ENCODE assay signal across 13 cellular contexts in the genomic region with DNA sequence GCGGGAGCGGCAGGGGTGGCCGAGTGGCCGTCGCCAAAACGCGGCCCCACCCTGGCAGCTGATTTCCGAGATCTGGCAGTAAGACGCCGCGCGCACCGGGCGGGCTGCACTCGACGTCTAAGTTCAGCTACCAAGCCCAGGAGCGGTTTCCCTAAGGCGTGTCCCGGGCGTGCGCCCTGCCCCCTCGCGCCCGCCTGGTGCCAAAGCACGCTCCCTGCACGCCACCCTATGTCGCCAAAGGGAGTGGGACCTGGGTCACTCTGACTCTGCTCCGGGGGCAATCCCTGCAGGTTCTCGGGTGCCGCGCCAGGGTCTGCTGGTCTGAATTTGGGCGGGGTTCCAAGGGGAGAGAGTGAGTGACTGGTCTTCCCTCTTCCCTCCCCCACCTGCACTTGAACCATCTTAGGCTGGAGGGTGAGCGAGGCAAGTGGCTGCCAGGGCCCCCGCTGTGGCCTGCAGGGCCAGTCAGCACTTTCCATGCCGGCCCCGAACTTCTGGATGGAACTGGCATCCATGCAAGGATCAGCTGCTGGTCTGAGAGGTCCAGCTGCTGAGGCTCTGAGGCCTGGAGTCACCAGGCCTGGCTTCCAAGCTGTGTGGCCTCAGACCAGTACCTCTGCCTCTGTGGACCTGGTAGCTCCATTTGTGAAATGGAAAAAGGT. TPM values are rescaled to one million over a fixed set of nuclear protein-coding genes. Genes with fewer than 3 reads are reported as not detected.
DNase-seq lines count a peak whose midpoint lies in the region; ATAC-seq, FAIRE-seq and TF ChIP-seq lines count a peak whose summit lies in the region.
"Had no signal": no experiment of that assay in that cellular context is flagged by ENCODE, and none has a peak within 500 bp of the region (broad histone marks: within the 10 kb centered on the region; RNA-seq: fewer than 3 reads in every experiment).

A gene with protein sequence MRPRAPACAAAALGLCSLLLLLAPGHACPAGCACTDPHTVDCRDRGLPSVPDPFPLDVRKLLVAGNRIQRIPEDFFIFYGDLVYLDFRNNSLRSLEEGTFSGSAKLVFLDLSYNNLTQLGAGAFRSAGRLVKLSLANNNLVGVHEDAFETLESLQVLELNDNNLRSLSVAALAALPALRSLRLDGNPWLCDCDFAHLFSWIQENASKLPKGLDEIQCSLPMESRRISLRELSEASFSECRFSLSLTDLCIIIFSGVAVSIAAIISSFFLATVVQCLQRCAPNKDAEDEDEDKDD (minus strand): TSS at position 119 of the 662 bp plus-strand sequence. CDS start 410 bp downstream, outside the sequence.

- dilution Hi-C loops in IMR-90 (cut with HindIII; ENCODE audit: low sequenced_read_pairs, unreplicated experiment) = no loop called here

- no peaks in the 10 kb centered on the region for H3K36me3 Mint-ChIP-seq in endodermal cell (ENCODE audit: low read depth)

- peak; percentile 43 for DNase-seq in ELF-1 (ENCODE audit: low read depth, low spot score)
- no peak for DNase-seq in IMR-90
- peak; percentile 83 for DNase-seq in endodermal cell
- no peak for DNase-seq in SKM-1 (lab: John Stamatoyannopoulos, UW; ENCODE audit: unreplicated experiment)
- no peak for DNase-seq in GM12891 (ENCODE audit: insufficient read length, low spot score)
- DNase-seq in tibial nerve (ENCODE audit: low spot score in 2 of 2) = no peak
- DNase-seq: NCI-H1694 had no signal

- TF ChIP-seq EP300 in neural cell (conservative IDR thresholded peaks at IDR 0.05; ENCODE audit: poor library complexity, severe bottlenecking) = no peak
- no peak for TF ChIP-seq EP300 in tibial nerve (IDR thresholded peaks at IDR 0.05)

- POLR2A ChIA-PET in IMR-90 (lab: Charles Lee; ENCODE audit: unreplicated experiment) = no interaction called here

- peaks cover 97% of the 10 kb centered on the region for H3K27me3 Mint-ChIP-seq in endodermal cell (ENCODE audit: insufficient read depth)

- H3K4me3 Mint-ChIP-seq in endodermal cell = peak within 1 kb of the TSS; percentile 55

- BruUV-seq in IMR-90 (replicated peaks; lab: Mats Ljungman, UMichigan) = no TSS peak

- peaks cover under 1% of the 10 kb centered on the region for H3K9me3 Mint-ChIP-seq in endodermal cell

- H3K36me3 ChIP-seq in IMR-90 (ENCODE audit: control insufficient read depth, insufficient read depth, low read length) = no peaks in the 10 kb centered on the region
- H3K36me3 ChIP-seq in endodermal cell (ENCODE audit: control insufficient read depth, insufficient read depth, low read length) = no peaks in the 10 kb centered on the region
- H3K36me3 ChIP-seq in neural cell (ENCODE audit: insufficient read depth, low read length) = no peaks in the 10 kb centered on the region
- H3K36me3 ChIP-seq in tibial nerve = no peaks in the 10 kb centered on the region

- H2AFZ ChIP-seq in IMR-90 (replicated peaks; ENCODE audit: low read length, poor library complexity) (peak within 1 kb of the TSS; percentile 14), neural cell (ENCODE audit: low read depth, low read length) (no peak within 1 kb of the TSS)

- ATAC-seq in IMR-90 (ENCODE audit: low read depth) (no peak), GM19455 (IDR thresholded peaks at IDR 0.05; ENCODE audit: unreplicated experiment) (no peak)
- ATAC-seq: stimulated activated naive CD8-positive, alpha-beta T cell treated with anti-CD3 and anti-CD28 coated beads, Interleukin-15, amount 100 ng/mL, for 72 hours had no signal

- H3K27me3 ChIP-seq in IMR-90 (ENCODE audit: control insufficient read depth, insufficient read depth, low read length) (no peaks in the 10 kb centered on the region; the same call in 1 of the 2 replicates), endodermal cell (ENCODE audit: control insufficient read depth, insufficient read depth, low read length, poor library complexity, severe bottlenecking) (peaks cover 98% of the 10 kb centered on the region), neural cell (ENCODE audit: insufficient read depth, low read depth, low read length) (peaks cover 85% of the 10 kb centered on the region), tibial nerve (peaks cover 0 to 75% of the 10 kb centered on the region in 2 donors)

- no peaks in the 10 kb centered on the region for H3K9me2 ChIP-seq in neural cell (ENCODE audit: insufficient read depth, low read length)

- no peak for FAIRE-seq in GM12891 (lab: Jason Lieb, UNC)
- FAIRE-seq: astrocyte had no signal

- no peak for TF ChIP-seq RAD21 in IMR-90 (IDR thresholded peaks at IDR 0.05; ENCODE audit: low read length)
- TF ChIP-seq RAD21 in neural cell (conservative IDR thresholded peaks at IDR 0.05) = no peak

- TF ChIP-seq POLR2A in IMR-90 (IDR thresholded peaks at IDR 0.05; ENCODE audit: low read depth, low read length) = no peak
- no peak for TF ChIP-seq POLR2A in GM12891 (IDR thresholded peaks at IDR 0.05; ENCODE audit: low read depth, low read length)
- no peak for TF ChIP-seq POLR2A in tibial nerve (IDR thresholded peaks at IDR 0.05)

- no peak within 1 kb of the TSS for H3K4me3 ChIP-seq in IMR-90 (ENCODE audit: insufficient read depth, low read depth, low read length)
- peak within 1 kb of the TSS; percentile 65 for H3K4me3 ChIP-seq in endodermal cell (ENCODE audit: low read length)
- H3K4me3 ChIP-seq in neural cell (ENCODE audit: low read length) = peak within 1 kb of the TSS; percentile 67
- H3K4me3 ChIP-seq in tibial nerve = peak within 1 kb of the TSS in 1 of 4 donors; percentile 37

- H3K14ac ChIP-seq in IMR-90 (replicated peaks; ENCODE audit: low read depth, low read length) = no peak within 1 kb of the TSS

- no peak within 1 kb of the TSS for H4K5ac ChIP-seq in IMR-90 (ENCODE audit: low read depth, low read length)

- H4K91ac ChIP-seq in IMR-90 (ENCODE audit: insufficient read depth, low read depth, low read length) = no peak within 1 kb of the TSS

- H3K79me2 ChIP-seq in neural cell (replicated peaks; ENCODE audit: insufficient read depth, low read length) = no peaks in the 10 kb centered on the region

- in situ Hi-C loops in IMR-90 (cut with MboI; ENCODE audit: low sequenced_read_pairs) = no loop called here

- no peak within 1 kb of the TSS for H2BK20ac ChIP-seq in IMR-90 (ENCODE audit: low read depth, low read length)

- H2AK9ac ChIP-seq in IMR-90 (replicated peaks; ENCODE audit: low read depth, low read length, poor library complexity) = no peak within 1 kb of the TSS

- H3K56ac ChIP-seq in IMR-90 (ENCODE audit: extremely low read depth, insufficient read depth, low read length) = no peak within 1 kb of the TSS

- H3K4me1 ChIP-seq in IMR-90 (ENCODE audit: control insufficient read depth, insufficient read depth, low read length) (no peaks in the 10 kb centered on the region), endodermal cell (ENCODE audit: control insufficient read depth, insufficient read depth, low read length) (no peaks in the 10 kb centered on the region), tibial nerve (peaks cover 0 to 17% (median 0%) of the 10 kb centered on the region in 4 donors)

- H3K4me2 ChIP-seq in IMR-90 (ENCODE audit: low read depth, low read length) (no peak within 1 kb of the TSS), neural cell (ENCODE audit: low read length) (no peak within 1 kb of the TSS)

- no peak within 1 kb of the TSS for H3K23ac ChIP-seq in IMR-90 (ENCODE audit: low read depth, low read length)

- no peak within 1 kb of the TSS for H2BK120ac ChIP-seq in IMR-90 (ENCODE audit: low read depth, low read length)

- no peak within 1 kb of the TSS for H3K4ac ChIP-seq in IMR-90 (ENCODE audit: low read depth, low read length)

- H4K20me1 ChIP-seq in IMR-90 (ENCODE audit: insufficient read depth, low read length) (no peaks in the 10 kb centered on the region), neural cell (ENCODE audit: insufficient read depth) (no peaks in the 10 kb centered on the region)

- H3K9me1 ChIP-seq in IMR-90 (ENCODE audit: insufficient read depth, low read length) = no peaks in the 10 kb centered on the region

- H3K27ac ChIP-seq in IMR-90 (ENCODE audit: insufficient read depth, low read length) (no peak within 1 kb of the TSS), endodermal cell (ENCODE audit: low read depth, low read length) (no peak within 1 kb of the TSS), neural cell (ENCODE audit: low read length) (no peak within 1 kb of the TSS), tibial nerve (no peak within 1 kb of the TSS)
- H3K27ac ChIP-seq: RWPE1 had no signal

- WGBS in IMR-90 (ENCODE audit: extremely low coverage in 2 of 2, insufficient read length in 1 of 2), 2 experiments = 6% methylated on average over 11 of the region's 36 CpGs; no CpG with 5 or more reads in 1 of the 2 experiments
- WGBS in endodermal cell (ENCODE audit: insufficient coverage in 1 of 2, insufficient read length in 1 of 2), 2 experiments = 8 to 12% methylated on average over 12 to 36 of the region's 36 CpGs
- WGBS in tibial nerve, 2 donors = 3 to 15% methylated on average over 11 to 32 of the region's 36 CpGs

- no peak within 1 kb of the TSS for H2BK15ac ChIP-seq in IMR-90 (ENCODE audit: low read depth, low read length)

- H3K9ac ChIP-seq in IMR-90 (ENCODE audit: low read depth, low read length) (no peak within 1 kb of the TSS), endodermal cell (ENCODE audit: extremely low read depth, low read length, poor library complexity, severe bottlenecking) (no peak within 1 kb of the TSS), neural cell (ENCODE audit: low read length) (no peak within 1 kb of the TSS)

- H3K9me3 ChIP-seq in IMR-90 (ENCODE audit: control insufficient read depth, insufficient read depth, low read length) = peaks cover 24% of the 10 kb centered on the region
- peaks cover 4% of the 10 kb centered on the region for H3K9me3 ChIP-seq in endodermal cell (ENCODE audit: control insufficient read depth, low read length)
- peaks cover 2% of the 10 kb centered on the region for H3K9me3 ChIP-seq in neural cell (ENCODE audit: low read length)
- H3K9me3 ChIP-seq in tibial nerve = peaks cover 0 to 3% (median 0%) of the 10 kb centered on the region in 4 donors

- H4K8ac ChIP-seq in IMR-90 (ENCODE audit: low read depth in 2 of 2, low read length in 2 of 2) = no peak within 1 kb of the TSS

- no peaks in the 10 kb centered on the region for H3K79me1 ChIP-seq in IMR-90 (ENCODE audit: low read depth in 1 of 2, low read length in 2 of 2)

- no peak within 1 kb of the TSS for H3K27ac Mint-ChIP-seq in endodermal cell
- H3K27ac Mint-ChIP-seq: stimulated activated naive CD8-positive, alpha-beta T cell treated with anti-CD3 and anti-CD28 coated beads, Interleukin-15, amount 100 ng/mL, for 72 hours had no signal

- CTCF ChIA-PET in IMR-90 (lab: Yijun Ruan, JAX) = no interaction called here

- H3K18ac ChIP-seq in IMR-90 (ENCODE audit: low read depth, low read length) = no peak within 1 kb of the TSS

- no peak for TF ChIP-seq CTCF in IMR-90 (conservative IDR thresholded peaks at IDR 0.05; ENCODE audit: low read depth, low read length)
- TF ChIP-seq CTCF in endodermal cell (conservative IDR thresholded peaks at IDR 0.05) = peak; percentile 62
- TF ChIP-seq CTCF in neural cell (IDR thresholded peaks at IDR 0.05; ENCODE audit: poor library complexity, severe bottlenecking) = no peak
- no peak for TF ChIP-seq CTCF in tibial nerve (IDR thresholded peaks at IDR 0.05)

- H2AK5ac ChIP-seq in IMR-90 (ENCODE audit: low read depth, low read length) = no peak within 1 kb of the TSS

- no peak within 1 kb of the TSS for H2BK5ac ChIP-seq in IMR-90 (ENCODE audit: low read depth, low read length, poor library complexity, severe bottlenecking)

- H3K4me1 Mint-ChIP-seq in endodermal cell = no peaks in the 10 kb centered on the region
- H3K4me1 Mint-ChIP-seq: stimulated activated naive CD8-positive, alpha-beta T cell treated with anti-CD3 and anti-CD28 coated beads, Interleukin-15, amount 100 ng/mL, for 72 hours had no signal

- no peaks in the 10 kb centered on the region for H3F3A ChIP-seq in neural cell (ENCODE audit: insufficient read depth, low read length, poor library complexity, severe bottlenecking)

- intact Hi-C loops in IMR-90 (cut with micrococcal nuclease) = no loop called here

RNA-seq across cellular contexts. Expression of the gene that starts here (rescaled TPM):
- total RNA-seq in IMR-90 (2012; rRNA removed) (not detected in 2 replicates), endodermal cell (under 1 TPM; 0.46 to 0.51 TPM), tibial nerve (1 to 10 TPM in 1 of 4 donors, under 1 TPM in 2, not detected in 1; 0.39 to 1.7 (median 0.87) TPM)
- polyA plus RNA-seq in IMR-90 (2012; rRNA removed) (not detected in 2 replicates), neural cell (not detected in 2 replicates)
- polyA plus RNA-seq in IMR-90 (2012; cell fraction: cytosol; rRNA removed) = not detected in 2 replicates
- polyA plus RNA-seq in IMR-90 (2012; cell fraction: nucleus; rRNA removed; ENCODE audit: low replicate concordance) = not detected in 2 replicates
- polyA plus RNA-seq in endodermal cell (2013, experiment 1 of 2) = not detected
- polyA plus RNA-seq in endodermal cell (2013, experiment 2 of 2) = not detected
- polyA minus RNA-seq in neural cell = not detected in 2 replicates
- not detected for polyA plus RNA-seq in GM12891 (2012; ENCODE audit: low read depth, missing spikeins)
- total RNA-seq: activated CD8-positive, alpha-beta memory T cell treated with anti-CD3 and anti-CD28 coated beads for 36 hours; astrocyte had no signal

Comparison
In these comparisons a context has a peak if more than half of its experiments do, and no peak if none do; other contexts are left out.
1. Peak in DNase-seq and H3K4me3 ChIP-seq in endodermal cell; RNA of the gene not detected or under 1 TPM.